8 cellular contexts compared by ENCODE assay signal in the genomic region with DNA sequence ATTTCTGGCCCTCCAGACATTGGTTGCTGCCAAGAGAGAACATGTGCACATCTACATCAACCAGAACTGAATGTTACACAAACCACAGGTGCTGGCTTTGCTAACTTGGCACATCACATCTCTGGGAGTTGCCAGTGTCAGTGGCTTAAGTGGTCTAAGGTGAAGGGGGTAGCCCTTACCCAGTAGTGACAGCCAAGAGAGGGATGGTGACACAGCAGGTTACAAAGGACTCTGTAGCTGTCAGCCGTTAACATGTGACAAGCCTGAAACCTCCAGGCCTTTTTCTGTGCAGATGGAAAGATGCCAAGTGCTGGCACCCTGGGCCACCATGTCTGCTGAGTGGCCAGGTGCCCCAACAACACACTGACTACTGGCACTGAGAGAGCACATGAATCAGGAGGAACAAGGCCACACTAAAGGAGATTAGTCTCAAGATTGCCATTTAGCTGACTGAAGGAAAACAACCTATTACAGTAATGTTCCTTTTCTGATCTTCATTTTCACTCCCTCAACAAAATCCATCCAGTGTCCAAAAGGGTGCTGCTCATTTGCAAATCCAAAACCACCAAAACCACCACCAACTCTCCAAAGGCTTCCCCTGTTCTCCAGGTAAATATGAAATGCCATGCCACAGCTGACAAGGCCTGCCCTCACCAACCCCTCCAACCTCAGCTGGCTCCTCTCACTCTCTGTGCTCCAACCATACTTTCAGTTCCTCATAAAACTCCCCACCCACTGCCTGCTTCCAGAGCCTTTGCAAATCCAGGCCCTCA. TPM values are rescaled to one million over a fixed set of nuclear protein-coding genes. Genes with fewer than 3 reads are reported as not detected.
A peak's percentile ranks its signal among the peaks of the same experiment; 100 is the strongest.
DNase-seq lines count a peak whose midpoint lies in the region; ATAC-seq and TF ChIP-seq lines count a peak whose summit lies in the region.

No MANE protein-coding gene starts in this region.

- H3K27me3 ChIP-seq in Peyer's patch (no peaks in the 10 kb centered on the region), hepatocyte (no peaks in the 10 kb centered on the region), upper lobe of right lung (no peaks in the 10 kb centered on the region)

- H3K9me2 ChIP-seq in hepatocyte (replicated peaks; ENCODE audit: insufficient read depth): no peaks in the 10 kb centered on the region

- TF ChIP-seq CTCF in GM10248 (IDR thresholded peaks at IDR 0.05; ENCODE audit: control extremely low read depth, extremely low read depth, low read depth, missing control alignments) (no peak), Peyer's patch (IDR thresholded peaks at IDR 0.05) (no peak), hepatocyte (IDR thresholded peaks at IDR 0.05; ENCODE audit: poor library complexity) (no peak), upper lobe of right lung (IDR thresholded peaks at IDR 0.05) (no peak)

- no peak for TF ChIP-seq POLR2A in Peyer's patch (IDR thresholded peaks at IDR 0.05)

- POLR2A ChIA-PET in GM10248 (lab: Yijun Ruan, JAX): interaction anchor here (0.5 to 0.7 kb wide), 2 partner anchors 20 to 130 kb away, joined by 3 to 4 read pairs; partner anchors contain the start of gene SIL1

- ATAC-seq in HG03095 (IDR thresholded peaks at IDR 0.05; ENCODE audit: unreplicated experiment) (peak; percentile 45), upper lobe of right lung (peak; percentile 81), GM18520 (IDR thresholded peaks at IDR 0.05; ENCODE audit: unreplicated experiment) (no peak)

- no peak overlapping the region for H2AFZ ChIP-seq in hepatocyte

- H3K36me3 ChIP-seq in Peyer's patch (no peaks in the 10 kb centered on the region), hepatocyte (replicated peaks; ENCODE audit: insufficient read depth, low read depth) (no peaks in the 10 kb centered on the region), upper lobe of right lung (no peaks in the 10 kb centered on the region)

- H3K9me3 ChIP-seq in Peyer's patch (no peaks in the 10 kb centered on the region), hepatocyte (ENCODE audit: low read depth) (no peaks in the 10 kb centered on the region), upper lobe of right lung (no peaks in the 10 kb centered on the region)

- H3K4me3 ChIP-seq in Peyer's patch: no peak overlapping the region
- no peak overlapping the region for H3K4me3 ChIP-seq in hepatocyte
- H3K4me3 ChIP-seq in upper lobe of right lung: no peak overlapping the region

- H3K4me2 ChIP-seq in hepatocyte: no peak overlapping the region

- DNase-seq in GM10248 (ENCODE audit: extremely low spot score): peak; percentile 26
- DNase-seq in Peyer's patch: peak in 1 of 3 donors; percentile 50
- no peak for DNase-seq in hepatocyte (ENCODE audit: low spot score)
- DNase-seq in upper lobe of right lung: no peak
- no peak for DNase-seq in NCI-H1048 (lab: John Stamatoyannopoulos, UW)
- no peak for DNase-seq in activated gamma-delta T cell treated with Interleukin-2 at 50 U/mL for 16 hours

- peaks cover 82% of the 10 kb centered on the region for H3K79me2 ChIP-seq in hepatocyte

- peaks cover 0 to 22% (median 5%) of the 10 kb centered on the region in 4 donors for H3K4me1 ChIP-seq in Peyer's patch
- peaks cover 41% of the 10 kb centered on the region for H3K4me1 ChIP-seq in hepatocyte (ENCODE audit: insufficient read depth)
- H3K4me1 ChIP-seq in upper lobe of right lung: peaks cover 29% of the 10 kb centered on the region

- H4K20me1 ChIP-seq in hepatocyte (ENCODE audit: insufficient read depth, poor library complexity, severe bottlenecking): no peaks in the 10 kb centered on the region

- 78% methylated on average over 1 of the region's 1 CpG for WGBS in hepatocyte (ENCODE audit: low lambda C conversion rate, missing lambda C conversion rate)

- H3K27ac ChIP-seq in Peyer's patch (peak overlapping the region in 3 of 4 donors; percentile 2 to 31 (median 27)), hepatocyte (peak overlapping the region; percentile 77), upper lobe of right lung (peak overlapping the region; percentile 73)

- CTCF ChIA-PET in GM10248 (lab: Yijun Ruan, JAX): interaction anchor here (1.0 to 1.7 kb wide), 6 partner anchors 10 to 353 kb away, joined by 3 to 5 read pairs (median 3); no protein-coding TSS in a partner anchor

- intact Hi-C loops in upper lobe of right lung (cut with DNase I): no loop called here

RNA-seq across cellular contexts. Expression of gene SIL1, which starts 20.2 kb away (rescaled TPM):
- 10 to 100 TPM; 23.6 to 84.2 (median 39.2) TPM for total RNA-seq in Peyer's patch
- 73.9 and 82.0 TPM in 2 replicates for total RNA-seq in hepatocyte
- 176 and 197 TPM in 2 replicates for polyA plus RNA-seq in hepatocyte
- total RNA-seq in upper lobe of right lung: 56.9 TPM

Comparison
In these comparisons a context has a peak if more than half of its experiments do, and no peak if none do; other contexts are left out.
1. H3K27ac ChIP-seq: peak in every context shown above with its lines; median percentile 77 in hepatocyte; 73 in upper lobe of right lung; 27 in Peyer's patch.